22 cellular contexts compared by ENCODE assay signal in genomic region chr22:38325575-38325974, GRCh38.
"Had no signal": no experiment of that assay in that cellular context is flagged by ENCODE, and none has a peak within 500 bp of the region (broad histone marks: within the 10 kb centered on the region; RNA-seq: fewer than 3 reads in every experiment).

No MANE protein-coding gene starts in this region.

- H3K27me3 ChIP-seq: adrenal gland, breast epithelium, heart left ventricle, left lung, pancreas, testis, upper lobe of left lung had no signal

- H3K4me1 ChIP-seq: breast epithelium, esophagus muscularis mucosa, gastroesophageal sphincter, heart left ventricle, left lung, upper lobe of left lung had no signal

- H3K9me3 ChIP-seq: adrenal gland, breast epithelium, esophagus muscularis mucosa, gastroesophageal sphincter, heart left ventricle, left lung, pancreas, testis, upper lobe of left lung had no signal

- H3K4me2 ChIP-seq: smooth muscle cell had no signal

- H3K27ac ChIP-seq: adrenal gland, breast epithelium, esophagus muscularis mucosa, gastroesophageal sphincter, heart left ventricle, left lung, pancreas, testis, upper lobe of left lung, WERI-Rb-1 had no signal

- H3K36me3 ChIP-seq: adrenal gland, breast epithelium, esophagus muscularis mucosa, gastroesophageal sphincter, heart left ventricle, left lung, pancreas, upper lobe of left lung, WERI-Rb-1 had no signal

- ATAC-seq: activated naive CD4-positive, alpha-beta T cell treated with anti-CD3 and anti-CD28 coated beads, Interleukin-2, amount 50 U/mL, for 72 hours; gastroesophageal sphincter; left lung; pancreas; sciatic nerve; stimulated activated effector memory CD8-positive, alpha-beta T cell treated with anti-CD3 and anti-CD28 coated beads, Interleukin-12 subunit alpha, Interleukin-12 subunit beta, amount 100 ng/mL, for 72 hours had no signal

- DNase-seq: activated CD4-positive, alpha-beta T cell treated with anti-CD3 and anti-CD28 coated beads, Interleukin-2, amount 50 U/mL, for 4 hours; activated gamma-delta T cell treated with Interleukin-2 at 50 U/mL for 16 hours; adrenal gland; cerebellar nuclear complex; cortex of kidney; effector CD4-positive, alpha-beta T cell; heart left ventricle; left lung; mammary epithelial cell; naive B cell; pancreas; stimulated activated CD4-positive, alpha-beta T cell treated with anti-CD3 and anti-CD28 coated beads, Interleukin-4, amount 100 ng/mL, for 24 hours; testis; upper lobe of left lung; WERI-Rb-1 had no signal

- H3K4me3 ChIP-seq: adrenal gland, breast epithelium, esophagus muscularis mucosa, gastroesophageal sphincter, heart left ventricle, left lung, pancreas, smooth muscle cell, testis, upper lobe of left lung had no signal
